1 cellular context compared by ENCODE assay signal in genomic region chr5:177370488-177371119, GRCh38.
TF ChIP-seq lines count a peak whose summit lies in the region.

No MANE protein-coding gene starts in this region.

TF ChIP-seq in HepG2, 621 proteins besides CTCF, POLR2A, EP300 and RAD21 (continued from another document and continues in another):
- TF ChIP-seq, protein P1, sequence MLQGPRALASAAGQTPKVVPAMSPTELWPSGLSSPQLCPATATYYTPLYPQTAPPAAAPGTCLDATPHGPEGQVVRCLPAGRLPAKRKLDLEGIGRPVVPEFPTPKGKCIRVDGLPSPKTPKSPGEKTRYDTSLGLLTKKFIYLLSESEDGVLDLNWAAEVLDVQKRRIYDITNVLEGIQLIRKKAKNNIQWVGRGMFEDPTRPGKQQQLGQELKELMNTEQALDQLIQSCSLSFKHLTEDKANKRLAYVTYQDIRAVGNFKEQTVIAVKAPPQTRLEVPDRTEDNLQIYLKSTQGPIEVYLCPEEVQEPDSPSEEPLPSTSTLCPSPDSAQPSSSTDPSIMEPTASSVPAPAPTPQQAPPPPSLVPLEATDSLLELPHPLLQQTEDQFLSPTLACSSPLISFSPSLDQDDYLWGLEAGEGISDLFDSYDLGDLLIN (CRISPR knock-in tag; IDR thresholded peaks at IDR 0.05; ENCODE audit: borderline replicate concordance), result no peak
- TF ChIP-seq JUN (CRISPR knock-in tag; IDR thresholded peaks at IDR 0.05), result no peak
- TF ChIP-seq TAF1 (CRISPR knock-in tag; IDR thresholded peaks at IDR 0.05), result peak; percentile 47; the same call in 1 of the 2 replicates
- TF ChIP-seq PAWR (CRISPR knock-in tag; IDR thresholded peaks at IDR 0.05; ENCODE audit: borderline replicate concordance), result no peak
- TF ChIP-seq, protein P2, sequence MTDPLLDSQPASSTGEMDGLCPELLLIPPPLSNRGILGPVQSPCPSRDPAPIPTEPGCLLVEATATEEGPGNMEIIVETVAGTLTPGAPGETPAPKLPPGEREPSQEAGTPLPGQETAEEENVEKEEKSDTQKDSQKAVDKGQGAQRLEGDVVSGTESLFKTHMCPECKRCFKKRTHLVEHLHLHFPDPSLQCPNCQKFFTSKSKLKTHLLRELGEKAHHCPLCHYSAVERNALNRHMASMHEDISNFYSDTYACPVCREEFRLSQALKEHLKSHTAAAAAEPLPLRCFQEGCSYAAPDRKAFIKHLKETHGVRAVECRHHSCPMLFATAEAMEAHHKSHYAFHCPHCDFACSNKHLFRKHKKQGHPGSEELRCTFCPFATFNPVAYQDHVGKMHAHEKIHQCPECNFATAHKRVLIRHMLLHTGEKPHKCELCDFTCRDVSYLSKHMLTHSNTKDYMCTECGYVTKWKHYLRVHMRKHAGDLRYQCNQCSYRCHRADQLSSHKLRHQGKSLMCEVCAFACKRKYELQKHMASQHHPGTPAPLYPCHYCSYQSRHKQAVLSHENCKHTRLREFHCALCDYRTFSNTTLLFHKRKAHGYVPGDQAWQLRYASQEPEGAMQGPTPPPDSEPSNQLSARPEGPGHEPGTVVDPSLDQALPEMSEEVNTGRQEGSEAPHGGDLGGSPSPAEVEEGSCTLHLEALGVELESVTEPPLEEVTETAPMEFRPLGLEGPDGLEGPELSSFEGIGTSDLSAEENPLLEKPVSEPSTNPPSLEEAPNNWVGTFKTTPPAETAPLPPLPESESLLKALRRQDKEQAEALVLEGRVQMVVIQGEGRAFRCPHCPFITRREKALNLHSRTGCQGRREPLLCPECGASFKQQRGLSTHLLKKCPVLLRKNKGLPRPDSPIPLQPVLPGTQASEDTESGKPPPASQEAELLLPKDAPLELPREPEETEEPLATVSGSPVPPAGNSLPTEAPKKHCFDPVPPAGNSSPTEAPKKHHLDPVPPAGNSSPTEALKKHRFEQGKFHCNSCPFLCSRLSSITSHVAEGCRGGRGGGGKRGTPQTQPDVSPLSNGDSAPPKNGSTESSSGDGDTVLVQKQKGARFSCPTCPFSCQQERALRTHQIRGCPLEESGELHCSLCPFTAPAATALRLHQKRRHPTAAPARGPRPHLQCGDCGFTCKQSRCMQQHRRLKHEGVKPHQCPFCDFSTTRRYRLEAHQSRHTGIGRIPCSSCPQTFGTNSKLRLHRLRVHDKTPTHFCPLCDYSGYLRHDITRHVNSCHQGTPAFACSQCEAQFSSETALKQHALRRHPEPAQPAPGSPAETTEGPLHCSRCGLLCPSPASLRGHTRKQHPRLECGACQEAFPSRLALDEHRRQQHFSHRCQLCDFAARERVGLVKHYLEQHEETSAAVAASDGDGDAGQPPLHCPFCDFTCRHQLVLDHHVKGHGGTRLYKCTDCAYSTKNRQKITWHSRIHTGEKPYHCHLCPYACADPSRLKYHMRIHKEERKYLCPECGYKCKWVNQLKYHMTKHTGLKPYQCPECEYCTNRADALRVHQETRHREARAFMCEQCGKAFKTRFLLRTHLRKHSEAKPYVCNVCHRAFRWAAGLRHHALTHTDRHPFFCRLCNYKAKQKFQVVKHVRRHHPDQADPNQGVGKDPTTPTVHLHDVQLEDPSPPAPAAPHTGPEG (CRISPR knock-in tag; IDR thresholded peaks at IDR 0.05), result no peak
- TF ChIP-seq, protein P3, sequence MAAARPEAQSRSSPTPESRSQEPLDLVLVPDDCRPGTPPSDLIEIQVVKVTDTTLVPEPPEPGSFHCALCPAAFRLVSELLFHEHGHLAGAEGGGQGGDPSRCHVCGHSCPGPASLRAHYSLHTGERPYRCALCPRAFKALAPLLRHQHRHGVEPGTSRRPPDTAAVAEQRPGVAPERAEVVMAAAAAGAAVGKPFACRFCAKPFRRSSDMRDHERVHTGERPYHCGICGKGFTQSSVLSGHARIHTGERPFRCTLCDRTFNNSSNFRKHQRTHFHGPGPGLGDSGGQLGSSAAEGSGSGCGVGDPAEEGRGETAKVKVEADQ (CRISPR knock-in tag; IDR thresholded peaks at IDR 0.05; ENCODE audit: borderline replicate concordance), result no peak
- no peak; the same call in 1 of the 2 replicates for TF ChIP-seq SMAD3 (CRISPR knock-in tag; IDR thresholded peaks at IDR 0.05)
- TF ChIP-seq FIP1L1 (IDR thresholded peaks at IDR 0.05; ENCODE audit: borderline replicate concordance, insufficient read depth, low read depth, low read length), result no peak
- TF ChIP-seq SMARCC2 (IDR thresholded peaks at IDR 0.05), result no peak
- TF ChIP-seq ZNF557 (CRISPR knock-in tag; IDR thresholded peaks at IDR 0.05), result 0 out of 2 replicates have a peak, but pooled peaks have one; percentile 65
- TF ChIP-seq YY1 (IDR thresholded peaks at IDR 0.05; ENCODE audit: insufficient read depth, insufficient replicate concordance, low read depth, low read length), result peak; percentile 69
- TF ChIP-seq ZBTB39 (CRISPR knock-in tag; IDR thresholded peaks at IDR 0.05), result no peak
- TF ChIP-seq, protein P4, sequence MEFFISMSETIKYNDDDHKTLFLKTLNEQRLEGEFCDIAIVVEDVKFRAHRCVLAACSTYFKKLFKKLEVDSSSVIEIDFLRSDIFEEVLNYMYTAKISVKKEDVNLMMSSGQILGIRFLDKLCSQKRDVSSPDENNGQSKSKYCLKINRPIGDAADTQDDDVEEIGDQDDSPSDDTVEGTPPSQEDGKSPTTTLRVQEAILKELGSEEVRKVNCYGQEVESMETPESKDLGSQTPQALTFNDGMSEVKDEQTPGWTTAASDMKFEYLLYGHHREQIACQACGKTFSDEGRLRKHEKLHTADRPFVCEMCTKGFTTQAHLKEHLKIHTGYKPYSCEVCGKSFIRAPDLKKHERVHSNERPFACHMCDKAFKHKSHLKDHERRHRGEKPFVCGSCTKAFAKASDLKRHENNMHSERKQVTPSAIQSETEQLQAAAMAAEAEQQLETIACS (CRISPR knock-in tag; IDR thresholded peaks at IDR 0.05), result no peak
- TF ChIP-seq TFDP1 (CRISPR knock-in tag; IDR thresholded peaks at IDR 0.05; ENCODE audit: borderline replicate concordance), result peak; percentile 88; the same call in 1 of the 2 replicates
- no peak for TF ChIP-seq ZFP41 (CRISPR knock-in tag; IDR thresholded peaks at IDR 0.05; ENCODE audit: borderline replicate concordance)
- TF ChIP-seq ZFAT (CRISPR knock-in tag; conservative IDR thresholded peaks at IDR 0.05), result no peak
- TF ChIP-seq ZIK1 (CRISPR knock-in tag; IDR thresholded peaks at IDR 0.05; ENCODE audit: borderline replicate concordance, low read depth), result no peak
- TF ChIP-seq, protein P5, sequence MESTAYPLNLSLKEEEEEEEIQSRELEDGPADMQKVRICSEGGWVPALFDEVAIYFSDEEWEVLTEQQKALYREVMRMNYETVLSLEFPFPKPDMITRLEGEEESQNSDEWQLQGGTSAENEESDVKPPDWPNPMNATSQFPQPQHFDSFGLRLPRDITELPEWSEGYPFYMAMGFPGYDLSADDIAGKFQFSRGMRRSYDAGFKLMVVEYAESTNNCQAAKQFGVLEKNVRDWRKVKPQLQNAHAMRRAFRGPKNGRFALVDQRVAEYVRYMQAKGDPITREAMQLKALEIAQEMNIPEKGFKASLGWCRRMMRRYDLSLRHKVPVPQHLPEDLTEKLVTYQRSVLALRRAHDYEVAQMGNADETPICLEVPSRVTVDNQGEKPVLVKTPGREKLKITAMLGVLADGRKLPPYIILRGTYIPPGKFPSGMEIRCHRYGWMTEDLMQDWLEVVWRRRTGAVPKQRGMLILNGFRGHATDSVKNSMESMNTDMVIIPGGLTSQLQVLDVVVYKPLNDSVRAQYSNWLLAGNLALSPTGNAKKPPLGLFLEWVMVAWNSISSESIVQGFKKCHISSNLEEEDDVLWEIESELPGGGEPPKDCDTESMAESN (CRISPR knock-in tag; conservative IDR thresholded peaks at IDR 0.05), result peak; percentile 83; the same call in 1 of the 2 replicates
- peak; percentile 34; the same call in 1 of the 2 replicates for TF ChIP-seq SMC3 (IDR thresholded peaks at IDR 0.05; ENCODE audit: low read length)
- TF ChIP-seq ZFYVE20 (CRISPR knock-in tag; IDR thresholded peaks at IDR 0.05; ENCODE audit: borderline replicate concordance, low read depth), result no peak
- TF ChIP-seq SMAD9 (CRISPR knock-in tag; IDR thresholded peaks at IDR 0.05), result no peak
- TF ChIP-seq, protein P6, sequence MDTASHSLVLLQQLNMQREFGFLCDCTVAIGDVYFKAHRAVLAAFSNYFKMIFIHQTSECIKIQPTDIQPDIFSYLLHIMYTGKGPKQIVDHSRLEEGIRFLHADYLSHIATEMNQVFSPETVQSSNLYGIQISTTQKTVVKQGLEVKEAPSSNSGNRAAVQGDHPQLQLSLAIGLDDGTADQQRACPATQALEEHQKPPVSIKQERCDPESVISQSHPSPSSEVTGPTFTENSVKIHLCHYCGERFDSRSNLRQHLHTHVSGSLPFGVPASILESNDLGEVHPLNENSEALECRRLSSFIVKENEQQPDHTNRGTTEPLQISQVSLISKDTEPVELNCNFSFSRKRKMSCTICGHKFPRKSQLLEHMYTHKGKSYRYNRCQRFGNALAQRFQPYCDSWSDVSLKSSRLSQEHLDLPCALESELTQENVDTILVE (CRISPR knock-in tag; IDR thresholded peaks at IDR 0.05), result peak; percentile 90
- TF ChIP-seq HNRNPLL (IDR thresholded peaks at IDR 0.05; ENCODE audit: low read depth, low read length, poor library complexity, severe bottlenecking), result peak; percentile 51
- TF ChIP-seq CBFB (CRISPR knock-in tag; IDR thresholded peaks at IDR 0.05), result no peak
- no peak; the same call in 1 of the 2 replicates for TF ChIP-seq PHF20 (CRISPR knock-in tag; IDR thresholded peaks at IDR 0.05)
- no peak for TF ChIP-seq MBD4 (IDR thresholded peaks at IDR 0.05; ENCODE audit: borderline replicate concordance, low read length)
- TF ChIP-seq UBTF (CRISPR knock-in tag; IDR thresholded peaks at IDR 0.05), result peak; percentile 81
- TF ChIP-seq ZNF10 (CRISPR knock-in tag; IDR thresholded peaks at IDR 0.05; ENCODE audit: borderline replicate concordance, low read depth), result no peak
- no peak for TF ChIP-seq CHD2 (IDR thresholded peaks at IDR 0.05; ENCODE audit: low read depth, low read length)
- TF ChIP-seq SP4 (CRISPR knock-in tag; IDR thresholded peaks at IDR 0.05), result peak; percentile 59
- TF ChIP-seq POLR2AphosphoS5 (IDR thresholded peaks at IDR 0.05; ENCODE audit: low read depth, low read length), result peak; percentile 10
- TF ChIP-seq ZFP62 (CRISPR knock-in tag; IDR thresholded peaks at IDR 0.05), result no peak
- no peak for TF ChIP-seq ZNF30 (CRISPR knock-in tag; IDR thresholded peaks at IDR 0.05)
- no peak for TF ChIP-seq NFE2 (CRISPR knock-in tag; IDR thresholded peaks at IDR 0.05)
- no peak for TF ChIP-seq ZNF121 (CRISPR knock-in tag; IDR thresholded peaks at IDR 0.05)
- TF ChIP-seq KLF6 (CRISPR knock-in tag; IDR thresholded peaks at IDR 0.05), result peak; percentile 52; the same call in 1 of the 2 replicates
- TF ChIP-seq ZNF354B (CRISPR knock-in tag; IDR thresholded peaks at IDR 0.05), result no peak
- TF ChIP-seq ZNF883 (CRISPR knock-in tag; IDR thresholded peaks at IDR 0.05; ENCODE audit: not compliant biosample characterization), result no peak
- no peak for TF ChIP-seq MYNN (CRISPR knock-in tag; IDR thresholded peaks at IDR 0.05; ENCODE audit: low read depth)
